8 cellular contexts compared by ENCODE assay signal in genomic region chrX:55452825-55453124, GRCh38. TPM values are rescaled to one million over a fixed set of nuclear protein-coding genes. Genes with fewer than 3 reads are reported as not detected.
DNase-seq lines count a peak whose midpoint lies in the region; ATAC-seq and TF ChIP-seq lines count a peak whose summit lies in the region.

No MANE protein-coding gene starts in this region.

- no peaks in the 10 kb centered on the region for H3K4me1 ChIP-seq in BE2C
- no peaks in the 10 kb centered on the region for H3K4me1 ChIP-seq in breast epithelium
- H3K4me1 ChIP-seq in muscle layer of duodenum (ENCODE audit: control insufficient read depth in 1 of 2, insufficient read depth in 2 of 2, low read length in 2 of 2): peaks cover 0 to 4% of the 10 kb centered on the region in 2 donors

- POLR2A ChIA-PET in RWPE1 (lab: Yijun Ruan, JAX; ENCODE audit: low non-redundant PET): no interaction called here

- intact Hi-C loops in breast epithelium (cut with DNase I; ENCODE audit: low total_unique reads): no loop called here

- TF ChIP-seq CTCF in BE2C (IDR thresholded peaks at IDR 0.05; ENCODE audit: low read depth, low read length) (no peak), breast epithelium (IDR thresholded peaks at IDR 0.05) (no peak), RWPE1 (conservative IDR thresholded peaks at IDR 0.05; ENCODE audit: low read depth) (no peak)

- DNase-seq in BE2C (no peak), breast epithelium (ENCODE audit: low spot score in 2 of 2) (no peak), RWPE1 (ENCODE audit: low spot score) (no peak), NCI-H526 treated with DMSO at 0.1 percent for 48 hours (lab: John Stamatoyannopoulos, UW) (no peak)

- CTCF ChIA-PET in RWPE1 (lab: Yijun Ruan, JAX): no interaction called here

- H3K9me3 ChIP-seq in BE2C (no peaks in the 10 kb centered on the region), breast epithelium (no peaks in the 10 kb centered on the region), muscle layer of duodenum (ENCODE audit: control insufficient read depth in 1 of 2, low read length in 2 of 2) (no peaks in the 10 kb centered on the region)

- peak overlapping the region; percentile 83 for H3K4me3 ChIP-seq in BE2C (ENCODE audit: low read depth, low read length)
- H3K4me3 ChIP-seq in breast epithelium: peak overlapping the region; percentile 58 to 73 (median 62)
- H3K4me3 ChIP-seq in muscle layer of duodenum (ENCODE audit: low read depth in 1 of 2, low read length in 2 of 2): peak overlapping the region; percentile 77 to 78

- ATAC-seq in HG03175 (IDR thresholded peaks at IDR 0.05; ENCODE audit: unreplicated experiment) (peak; percentile 18), GM21515 (IDR thresholded peaks at IDR 0.05; ENCODE audit: unreplicated experiment) (no peak), HG03196 (IDR thresholded peaks at IDR 0.05; ENCODE audit: unreplicated experiment) (no peak)

- H3K27me3 ChIP-seq in BE2C: no peaks in the 10 kb centered on the region
- H3K27me3 ChIP-seq in breast epithelium: peaks cover 0 to 3% of the 10 kb centered on the region in 2 donors
- H3K27me3 ChIP-seq in muscle layer of duodenum (ENCODE audit: low read depth, low read length): no peaks in the 10 kb centered on the region

- H3K36me3 ChIP-seq in BE2C: no peaks in the 10 kb centered on the region
- H3K36me3 ChIP-seq in breast epithelium: no peaks in the 10 kb centered on the region
- H3K36me3 ChIP-seq in muscle layer of duodenum (ENCODE audit: control insufficient read depth in 1 of 2, insufficient read depth in 2 of 2, low read length in 2 of 2): no peaks in the 10 kb centered on the region

- H3K27ac ChIP-seq in breast epithelium (peak overlapping the region; percentile 67 to 70), muscle layer of duodenum (ENCODE audit: low read length) (peak overlapping the region; percentile 69), RWPE1 (no peak overlapping the region)

- no peak for TF ChIP-seq POLR2A in breast epithelium (IDR thresholded peaks at IDR 0.05)

RNA-seq across cellular contexts. Expression of gene MAGEH1, which starts 0.8 kb away (rescaled TPM):
- polyA plus RNA-seq in BE2C (2012; ENCODE audit: insufficient read depth, insufficient read length, low read depth): 25.3 TPM
- total RNA-seq in breast epithelium: 10 to 100 TPM; 23.0 to 37.4 (median 32.3) TPM

RNA-seq across cellular contexts. Expression of gene USP51, which starts 36.9 kb away (rescaled TPM):
- 0.79 TPM for polyA plus RNA-seq in BE2C (2012; ENCODE audit: insufficient read depth, insufficient read length, low read depth)
- total RNA-seq in breast epithelium: 1 to 10 TPM in 2 of 3 donors, under 1 TPM in 1; 0.66 to 4.0 (median 1.9) TPM
